In the genomic region with DNA sequence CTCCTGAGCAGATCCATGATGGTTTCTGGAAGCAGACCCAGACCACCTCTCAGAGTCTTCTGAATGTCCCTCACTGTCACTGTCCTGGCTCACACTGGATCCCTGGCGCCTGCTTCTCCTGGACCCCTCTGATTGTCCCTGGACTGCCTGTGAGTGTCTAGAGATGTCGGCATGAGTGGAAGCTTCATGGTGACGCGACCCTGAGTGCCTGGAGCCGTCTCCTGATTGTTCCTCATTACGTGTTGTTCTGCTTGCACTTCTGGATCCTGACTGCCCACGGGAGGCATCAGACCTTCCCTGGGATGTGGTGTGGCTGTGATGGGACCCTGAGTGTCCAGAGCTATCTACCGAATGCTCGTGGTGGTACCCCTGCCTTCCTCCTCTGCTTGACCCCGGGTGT, we compare ENCODE assay signal across 7 cellular contexts. TPM values are rescaled to one million over a fixed set of nuclear protein-coding genes. Genes with fewer than 3 reads are reported as not detected.
"Had no signal": no experiment of that assay in that cellular context is flagged by ENCODE, and none has a peak within 500 bp of the region (broad histone marks: within the 10 kb centered on the region; RNA-seq: fewer than 3 reads in every experiment).

No MANE protein-coding gene starts in this region.

RNA-seq across cellular contexts. Expression of a gene that starts 18.9 kb away (rescaled TPM):
- total RNA-seq: H1, H7, H9 had no signal
- polyA plus RNA-seq: GM23338, H1 had no signal

RNA-seq across cellular contexts. Expression of a gene that starts 53.7 kb away (rescaled TPM):
- total RNA-seq: GM23248, GM23338, H1, H4, H7, H9, HFFc6 had no signal
- polyA plus RNA-seq: GM23248, GM23338, H1 had no signal
